Comparison of ENCODE assay signal across 1 cellular context in the genomic region with DNA sequence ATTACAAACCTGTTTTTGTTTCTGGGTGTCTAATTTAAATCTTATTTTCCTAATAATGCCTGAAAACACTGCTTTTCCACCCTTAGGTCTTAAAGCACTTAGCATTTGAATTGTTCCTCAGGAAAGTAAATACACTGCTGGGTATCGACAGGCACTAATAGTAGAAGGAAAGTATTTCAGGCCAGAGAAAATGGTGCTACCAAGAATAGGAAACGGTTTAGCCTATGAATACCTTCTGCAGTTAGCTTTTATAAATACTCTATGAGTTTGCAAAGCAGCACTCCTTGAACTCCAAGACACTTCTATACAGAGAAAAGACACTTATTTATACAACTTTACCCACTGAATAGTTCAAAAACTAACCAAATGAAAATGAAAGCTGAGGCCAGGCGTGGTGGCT.
TF ChIP-seq lines count a peak whose summit lies in the region.

No MANE protein-coding gene starts in this region.

TF ChIP-seq in IMR-90, 13 proteins besides CTCF, POLR2A, EP300 and RAD21:
- TF ChIP-seq, protein P1, sequence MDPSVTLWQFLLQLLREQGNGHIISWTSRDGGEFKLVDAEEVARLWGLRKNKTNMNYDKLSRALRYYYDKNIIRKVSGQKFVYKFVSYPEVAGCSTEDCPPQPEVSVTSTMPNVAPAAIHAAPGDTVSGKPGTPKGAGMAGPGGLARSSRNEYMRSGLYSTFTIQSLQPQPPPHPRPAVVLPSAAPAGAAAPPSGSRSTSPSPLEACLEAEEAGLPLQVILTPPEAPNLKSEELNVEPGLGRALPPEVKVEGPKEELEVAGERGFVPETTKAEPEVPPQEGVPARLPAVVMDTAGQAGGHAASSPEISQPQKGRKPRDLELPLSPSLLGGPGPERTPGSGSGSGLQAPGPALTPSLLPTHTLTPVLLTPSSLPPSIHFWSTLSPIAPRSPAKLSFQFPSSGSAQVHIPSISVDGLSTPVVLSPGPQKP (IDR thresholded peaks at IDR 0.05; ENCODE audit: borderline replicate concordance, low read depth, low read length) = no peak
- no peak for TF ChIP-seq RCOR1 (IDR thresholded peaks at IDR 0.05; ENCODE audit: insufficient replicate concordance, low read length)
- TF ChIP-seq RFX5 (IDR thresholded peaks at IDR 0.05; ENCODE audit: low read depth, low read length) = no peak
- TF ChIP-seq SMC3 (IDR thresholded peaks at IDR 0.05; ENCODE audit: low read depth, low read length) = no peak
- TF ChIP-seq MAZ (IDR thresholded peaks at IDR 0.05; ENCODE audit: borderline replicate concordance, low read depth, low read length) = no peak
